In genomic region chr12:24153041-24153440, GRCh38 we compare ENCODE assay signal across 1 cellular context.
TF ChIP-seq lines count a peak whose summit lies in the region.

No MANE protein-coding gene starts in this region.

TF ChIP-seq in SK-N-SH, 30 proteins besides CTCF, POLR2A, EP300 and RAD21 (continued from another document):
- TF ChIP-seq ZBTB33 (IDR thresholded peaks at IDR 0.05; ENCODE audit: borderline replicate concordance, low read depth) (no peak), NFIC (IDR thresholded peaks at IDR 0.05; ENCODE audit: borderline replicate concordance) (no peak), IRF3 (IDR thresholded peaks at IDR 0.05; ENCODE audit: low read depth, low read length) (no peak), RXRA (IDR thresholded peaks at IDR 0.05; ENCODE audit: borderline replicate concordance, low read depth) (no peak)
TF ChIP-seq in SK-N-SH: peak in this region for 0.
